Comparison of ENCODE assay signal across 15 cellular contexts in the genomic region with DNA sequence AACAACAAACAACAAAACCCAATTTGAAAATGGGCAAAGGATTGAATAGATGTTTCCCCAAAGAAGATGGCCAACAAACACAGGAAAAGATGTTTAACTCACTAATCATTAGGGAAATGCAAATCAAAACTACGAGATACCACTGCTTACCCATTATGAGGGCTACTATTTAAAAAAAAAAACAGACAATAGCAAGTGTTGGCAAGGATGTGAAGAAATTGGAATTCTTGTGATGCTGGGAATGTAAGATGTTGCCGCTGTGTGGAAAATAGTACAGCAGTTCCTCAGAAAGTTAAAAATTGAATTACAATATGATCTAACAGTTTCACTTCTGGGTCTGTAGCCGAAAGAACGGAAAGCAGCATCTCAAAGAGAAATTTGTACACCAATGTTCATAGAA.
"Had no signal": no experiment of that assay in that cellular context is flagged by ENCODE, and none has a peak within 500 bp of the region (broad histone marks: within the 10 kb centered on the region; RNA-seq: fewer than 3 reads in every experiment).

No MANE protein-coding gene starts in this region.

- H3K9me3 ChIP-seq: esophagus muscularis mucosa had no signal

- H3K4me3 Mint-ChIP-seq: activated CD4-positive, alpha-beta T cell treated with anti-CD3 and anti-CD28 coated beads, Interleukin-2, amount 10 ng/mL, durations not matched to agents 24 days and 14 days; activated naive CD4-positive, alpha-beta T cell treated with anti-CD3 and anti-CD28 coated beads for 36 hours; activated T-helper 17 cell treated with anti-CD3 and anti-CD28 coated beads, Interleukin-2, amount 50 U/mL, for 72 hours; mesothelial cell of epicardium; stimulated activated effector memory CD8-positive, alpha-beta T cell treated with anti-CD3 and anti-CD28 coated beads, Interleukin-12 subunit alpha, Interleukin-12 subunit beta, amount 100 ng/mL, for 72 hours; T-cell had no signal

- ATAC-seq: activated T-helper 17 cell treated with anti-CD3 and anti-CD28 coated beads, Interleukin-2, amount 50 U/mL, for 72 hours; right cardiac atrium; stimulated activated effector memory CD8-positive, alpha-beta T cell treated with anti-CD3 and anti-CD28 coated beads, Interleukin-12 subunit alpha, Interleukin-12 subunit beta, amount 100 ng/mL, for 72 hours; T-cell had no signal

- H3K36me3 ChIP-seq: breast epithelium, esophagus muscularis mucosa, tibial nerve, WERI-Rb-1 had no signal

- H3K27ac ChIP-seq: esophagus muscularis mucosa, tibial nerve, WERI-Rb-1 had no signal

- H3K27ac Mint-ChIP-seq: activated CD4-positive, alpha-beta T cell treated with anti-CD3 and anti-CD28 coated beads, Interleukin-2, amount 10 ng/mL, durations not matched to agents 24 days and 14 days; activated naive CD4-positive, alpha-beta T cell treated with anti-CD3 and anti-CD28 coated beads for 36 hours; mesothelial cell of epicardium had no signal

- H3K27me3 Mint-ChIP-seq: activated T-helper 17 cell treated with anti-CD3 and anti-CD28 coated beads, Interleukin-2, amount 50 U/mL, for 72 hours; T-cell had no signal

- H3K27me3 ChIP-seq: breast epithelium, esophagus muscularis mucosa, tibial nerve had no signal

- H3K36me3 Mint-ChIP-seq: mesothelial cell of epicardium, T-cell had no signal

- DNase-seq: activated CD4-positive, alpha-beta T cell treated with anti-CD3 and anti-CD28 coated beads, Interleukin-2, amount 10 ng/mL, durations not matched to agents 24 days and 14 days; activated naive CD4-positive, alpha-beta T cell treated with anti-CD3 and anti-CD28 coated beads for 36 hours; activated T-cell treated with anti-CD3 and anti-CD28 coated beads for 4 hours; anterior cingulate cortex; hypothalamus; kidney glomerular epithelial cell; T-cell; WERI-Rb-1 had no signal

- H3K4me3 ChIP-seq: breast epithelium, esophagus muscularis mucosa, tibial nerve had no signal

- H3K9me3 Mint-ChIP-seq: activated CD4-positive, alpha-beta T cell treated with anti-CD3 and anti-CD28 coated beads, Interleukin-2, amount 10 ng/mL, durations not matched to agents 24 days and 14 days; activated T-helper 17 cell treated with anti-CD3 and anti-CD28 coated beads, Interleukin-2, amount 50 U/mL, for 72 hours; stimulated activated effector memory CD8-positive, alpha-beta T cell treated with anti-CD3 and anti-CD28 coated beads, Interleukin-12 subunit alpha, Interleukin-12 subunit beta, amount 100 ng/mL, for 72 hours had no signal
